Comparison of ENCODE assay signal across 25 cellular contexts in the genomic region with DNA sequence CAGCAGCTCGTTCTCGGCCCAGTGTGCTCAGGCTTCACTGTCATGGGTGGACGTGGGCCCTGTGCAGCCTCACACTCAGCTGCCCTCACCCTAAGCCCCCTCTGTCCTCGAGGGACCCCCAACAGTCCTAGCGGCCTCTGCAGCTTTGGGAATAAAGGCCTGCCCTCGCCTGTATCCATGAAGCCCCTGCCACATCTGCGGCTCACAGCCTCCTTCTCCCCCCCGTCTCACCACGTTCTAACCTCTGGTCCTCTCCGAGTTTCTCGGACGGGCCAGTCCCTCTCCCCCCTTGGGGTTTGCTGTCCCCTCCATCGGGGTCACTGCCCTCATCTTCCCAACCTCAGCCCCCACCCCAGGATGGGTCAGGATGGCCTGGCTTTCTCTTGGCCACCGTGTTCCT. TPM values are rescaled to one million over a fixed set of nuclear protein-coding genes. Genes with fewer than 3 reads are reported as not detected.
DNase-seq lines count a peak whose midpoint lies in the region; ATAC-seq and TF ChIP-seq lines count a peak whose summit lies in the region.
"Had no signal": no experiment of that assay in that cellular context is flagged by ENCODE, and none has a peak within 500 bp of the region (broad histone marks: within the 10 kb centered on the region; RNA-seq: fewer than 3 reads in every experiment).

No MANE protein-coding gene starts in this region.

- no peak overlapping the region for H3K4me2 ChIP-seq in neuronal stem cell (ENCODE audit: insufficient read depth, low read length, poor library complexity, severe bottlenecking)
- H3K4me2 ChIP-seq: SK-N-SH had no signal

- H3K4me1 Mint-ChIP-seq in chondrocyte (ENCODE audit: low read depth): peaks cover 6% of the 10 kb centered on the region

- peak; percentile 3 for DNase-seq in left cardiac atrium
- DNase-seq in left ventricle myocardium inferior: no peak
- peak; percentile 75 for DNase-seq in chondrocyte (ENCODE audit: low spot score)
- no peak for DNase-seq in neuronal stem cell (ENCODE audit: low spot score)
- DNase-seq in upper lobe of right lung: peak; percentile 31
- no peak for DNase-seq in hypothalamus (lab: John Stamatoyannopoulos, UW)
- DNase-seq in NCI-H146 (lab: John Stamatoyannopoulos, UW): no peak
- DNase-seq: Caco-2; CD8-positive, alpha-beta T cell; EL; GDM1; Kasumi-1; MV-4-11; NCI-H1105 treated with DMSO at 0.1 percent for 48 hours; NCI-H2029; NCI-H446; NCI-H524 treated with DMSO at 0.1 percent for 48 hours; NCI-H774; SK-N-SH had no signal

- no peak overlapping the region for H3K4me3 Mint-ChIP-seq in chondrocyte (ENCODE audit: unreplicated experiment)
- H3K4me3 Mint-ChIP-seq: CD8-positive, alpha-beta T cell had no signal

- H3K9me3 ChIP-seq in left ventricle myocardium inferior (replicated peaks) (peaks cover 11% of the 10 kb centered on the region), neuronal stem cell (replicated peaks in 1 of 2; ENCODE audit: control insufficient read depth in 2 of 2, insufficient read depth in 1 of 2, low read depth in 1 of 2, low read length in 2 of 2) (no peaks in the 10 kb centered on the region), upper lobe of right lung (no peaks in the 10 kb centered on the region)
- H3K9me3 ChIP-seq: SK-N-SH had no signal

- peak overlapping the region; percentile 86 for H4K8ac ChIP-seq in neuronal stem cell (ENCODE audit: low read depth, low read length)

- no peak overlapping the region for H2AFZ ChIP-seq in neuronal stem cell (ENCODE audit: low read length)

- H3K23ac ChIP-seq in neuronal stem cell (ENCODE audit: low read depth, low read length, poor library complexity): peak overlapping the region; percentile 68

- H3K27me3 Mint-ChIP-seq in chondrocyte (ENCODE audit: low read depth): peaks cover 2% of the 10 kb centered on the region

- no peak overlapping the region for H2BK12ac ChIP-seq in neuronal stem cell (ENCODE audit: low read length)

- no peaks in the 10 kb centered on the region for H3K9me3 Mint-ChIP-seq in chondrocyte (ENCODE audit: low read depth)
- H3K9me3 Mint-ChIP-seq: CD8-positive, alpha-beta T cell had no signal

- H3K27me3 ChIP-seq in left ventricle myocardium inferior (ENCODE audit: low read depth) (peaks cover 36% of the 10 kb centered on the region), neuronal stem cell (ENCODE audit: control insufficient read depth in 3 of 3, insufficient read depth in 3 of 3, low read depth in 1 of 3, low read length in 3 of 3) (peaks cover 0 to 11% (median 5%) of the 10 kb centered on the region in 3 experiments), upper lobe of right lung (peaks cover 10% of the 10 kb centered on the region)

- no peak overlapping the region for H2BK5ac ChIP-seq in neuronal stem cell (ENCODE audit: low read length)

- no peaks in the 10 kb centered on the region for H3K36me3 Mint-ChIP-seq in chondrocyte (ENCODE audit: low read depth)
- H3K36me3 Mint-ChIP-seq: CD8-positive, alpha-beta T cell had no signal

- H3K9ac ChIP-seq in neuronal stem cell (ENCODE audit: low read depth, low read length, poor library complexity): no peak overlapping the region
- H3K9ac ChIP-seq: SK-N-SH had no signal

- no peak for TF ChIP-seq CTCF in left ventricle myocardium inferior (IDR thresholded peaks at IDR 0.05; ENCODE audit: borderline replicate concordance)
- TF ChIP-seq CTCF in chondrocyte (IDR thresholded peaks at IDR 0.05): no peak
- no peak for TF ChIP-seq CTCF in upper lobe of right lung (IDR thresholded peaks at IDR 0.05)

- no peak overlapping the region for H4K91ac ChIP-seq in neuronal stem cell (ENCODE audit: low read depth, low read length, poor library complexity)

- H3K27ac ChIP-seq in left ventricle myocardium inferior (replicated peaks): no peak overlapping the region
- H3K27ac ChIP-seq in neuronal stem cell (replicated peaks; ENCODE audit: low read length): no peak overlapping the region
- H3K27ac ChIP-seq in upper lobe of right lung: no peak overlapping the region
- H3K27ac ChIP-seq: C4-2B had no signal

- no peaks in the 10 kb centered on the region for H3K4me1 ChIP-seq in left ventricle myocardium inferior
- no peaks in the 10 kb centered on the region for H3K4me1 ChIP-seq in neuronal stem cell (ENCODE audit: control insufficient read depth in 2 of 2, insufficient read depth in 1 of 2, low read depth in 1 of 2, low read length in 2 of 2)
- no peaks in the 10 kb centered on the region for H3K4me1 ChIP-seq in upper lobe of right lung
- H3K4me1 ChIP-seq: Caco-2 had no signal

- no peak overlapping the region for H2BK120ac ChIP-seq in neuronal stem cell (ENCODE audit: low read depth, low read length)

- H3K18ac ChIP-seq in neuronal stem cell (ENCODE audit: low read length): peak overlapping the region; percentile 71

- H2AK5ac ChIP-seq in neuronal stem cell (ENCODE audit: low read depth, low read length): peak overlapping the region; percentile 79

- H3K27ac Mint-ChIP-seq in chondrocyte (ENCODE audit: unreplicated experiment): no peak overlapping the region
- H3K27ac Mint-ChIP-seq: CD8-positive, alpha-beta T cell had no signal

- WGBS in neuronal stem cell (ENCODE audit: extremely low coverage in 2 of 2, insufficient read length in 2 of 2, insufficient replicate concordance in 1 of 2), 2 donors: no CpG with 5 or more reads among the region's 14 CpGs

- H3K79me1 ChIP-seq in neuronal stem cell (ENCODE audit: low read depth, low read length): peaks cover 4% of the 10 kb centered on the region

- H3K36me3 ChIP-seq in left ventricle myocardium inferior: no peaks in the 10 kb centered on the region
- no peaks in the 10 kb centered on the region for H3K36me3 ChIP-seq in neuronal stem cell (replicated peaks in 1 of 2; ENCODE audit: control insufficient read depth in 2 of 2, insufficient read depth in 2 of 2, low read length in 2 of 2)
- no peaks in the 10 kb centered on the region for H3K36me3 ChIP-seq in upper lobe of right lung

- H2BK15ac ChIP-seq in neuronal stem cell (ENCODE audit: low read length): peak overlapping the region; percentile 9

- H3K4ac ChIP-seq in neuronal stem cell (ENCODE audit: low read length): no peak overlapping the region

- H3K4me3 ChIP-seq in left ventricle myocardium inferior (no peak overlapping the region), neuronal stem cell (ENCODE audit: low read length in 2 of 2) (no peak overlapping the region), upper lobe of right lung (no peak overlapping the region)
- H3K4me3 ChIP-seq: GM12878 had no signal

- intact Hi-C loops in left cardiac atrium (cut with DNase I): no loop called here
- intact Hi-C loops in left ventricle myocardium inferior (cut with micrococcal nuclease): no loop called here
- intact Hi-C loops in upper lobe of right lung (cut with DNase I): no loop called here

- no peak overlapping the region for H3K14ac ChIP-seq in neuronal stem cell (ENCODE audit: low read length)

- no peak for ATAC-seq in left cardiac atrium
- ATAC-seq in upper lobe of right lung: no peak
- no peak for ATAC-seq in HG03135 (IDR thresholded peaks at IDR 0.05; ENCODE audit: unreplicated experiment)
- ATAC-seq: CD8-positive, alpha-beta T cell; GM12878; HepG2 had no signal

RNA-seq across cellular contexts. Expression of gene GALNT9, which starts 30.2 kb away (rescaled TPM):
- total RNA-seq in left cardiac atrium (1 to 10 TPM; 2.6 to 2.7 TPM), left ventricle myocardium inferior (not detected), chondrocyte (0.15 to 0.29 TPM in 2 of 3 replicates, not detected in the other), upper lobe of right lung (1.6 TPM)
- 0.13 TPM for polyA plus RNA-seq in neuronal stem cell (2013, experiment 1 of 2)
- polyA plus RNA-seq in neuronal stem cell (2013, experiment 2 of 2): 0.14 TPM
- total RNA-seq: CD8-positive, alpha-beta T cell; GM12878; HT1080 had no signal
- polyA plus RNA-seq: AG04450, HepG2, SK-N-SH had no signal

Comparison
In these comparisons a context has a peak if more than half of its experiments do, and no peak if none do; other contexts are left out.
1. DNase-seq: peak in left cardiac atrium (single experiment), chondrocyte (single experiment) and upper lobe of right lung (single experiment); none in left ventricle myocardium inferior (single experiment), neuronal stem cell (single experiment), hypothalamus (0 of 51) and NCI-H146 (single experiment).